In genomic region chr6:168756009-168756634, GRCh38 we compare ENCODE assay signal across 18 cellular contexts.
DNase-seq lines count a peak whose midpoint lies in the region; ATAC-seq and TF ChIP-seq lines count a peak whose summit lies in the region.
"Had no signal": no experiment of that assay in that cellular context is flagged by ENCODE, and none has a peak within 500 bp of the region (broad histone marks: within the 10 kb centered on the region; RNA-seq: fewer than 3 reads in every experiment).

No MANE protein-coding gene starts in this region.

- H3K27me3 ChIP-seq in ectodermal cell (ENCODE audit: control insufficient read depth, insufficient read depth, low read length, poor library complexity, severe bottlenecking): no peaks in the 10 kb centered on the region
- H3K27me3 ChIP-seq: SJCRH30, upper lobe of left lung had no signal

- no peaks in the 10 kb centered on the region for H3K9me2 ChIP-seq in OCI-LY7 (ENCODE audit: insufficient read depth, low read length)

- DNase-seq in Right ventricle myocardium inferior (ENCODE audit: missing footprints): no peak
- DNase-seq in cardiac septum (ENCODE audit: low spot score): no peak
- DNase-seq in islet precursor cell: peak; percentile 60
- DNase-seq in stromal cell of bone marrow (ENCODE audit: low read depth): peak; percentile 82
- no peak for DNase-seq in OCI-LY7 (ENCODE audit: low spot score)
- DNase-seq: activated CD4-positive, CD25-positive, alpha-beta regulatory T cell; natural killer cell; NCI-H1436; psoas muscle; stimulated activated naive B cell treated with anti-CD40 and anti-IgM and Interleukin-4, amounts not matched to agents 10 μg/mL and 1 μg/mL and 100 μg/mL, for 72 hours; upper lobe of left lung had no signal

- BruUV-seq in OCI-LY7 (replicated peaks; lab: Mats Ljungman, UMichigan): no TSS peak

- H2AFZ ChIP-seq in OCI-LY7 (ENCODE audit: low read length): no peak overlapping the region

- POLR2A ChIA-PET in OCI-LY7 (lab: Charles Lee): no interaction called here

- CTCF ChIA-PET in OCI-LY7 (lab: Charles Lee; ENCODE audit: unreplicated experiment): no interaction called here

- 43 to 47% methylated on average over 3 of the region's 3 CpGs for WGBS in ectodermal cell, 2 experiments

- intact Hi-C loops in Right ventricle myocardium inferior (cut with DNase I): no loop called here
- intact Hi-C loops in cardiac septum (cut with DNase I): no loop called here
- intact Hi-C loops in OCI-LY7 (cut with micrococcal nuclease; ENCODE audit: unreplicated experiment): no loop called here

- ATAC-seq in Right ventricle myocardium inferior (peak; percentile 81), HG03439 (IDR thresholded peaks at IDR 0.05; ENCODE audit: unreplicated experiment) (no peak), GM19023 (IDR thresholded peaks at IDR 0.05; ENCODE audit: unreplicated experiment) (no peak)
- ATAC-seq: natural killer cell; stimulated activated naive B cell treated with anti-CD40 and anti-IgM and Interleukin-4, amounts not matched to agents 10 μg/mL and 1 μg/mL and 100 μg/mL, for 72 hours had no signal

- no peaks in the 10 kb centered on the region for H3K9me3 ChIP-seq in ectodermal cell (ENCODE audit: control insufficient read depth, low read length)
- no peaks in the 10 kb centered on the region for H3K9me3 ChIP-seq in OCI-LY7 (ENCODE audit: low read length)
- H3K9me3 ChIP-seq: HAP-1, psoas muscle, SJCRH30, upper lobe of left lung had no signal

- H3K79me2 ChIP-seq in OCI-LY7 (ENCODE audit: insufficient read depth, low read depth, low read length): no peaks in the 10 kb centered on the region

- H3K36me3 ChIP-seq in ectodermal cell (ENCODE audit: control insufficient read depth, insufficient read depth, low read length) (no peaks in the 10 kb centered on the region), OCI-LY7 (ENCODE audit: insufficient read depth, low read length) (no peaks in the 10 kb centered on the region)
- H3K36me3 ChIP-seq: HAP-1, SJCRH30, upper lobe of left lung had no signal

- H3K4me1 ChIP-seq in ectodermal cell (ENCODE audit: control insufficient read depth, insufficient read depth, low read length) (peaks cover 11% of the 10 kb centered on the region), OCI-LY7 (ENCODE audit: insufficient read depth, low read length, poor library complexity, severe bottlenecking) (no peaks in the 10 kb centered on the region)
- H3K4me1 ChIP-seq: HAP-1, psoas muscle, upper lobe of left lung had no signal

- H3K4me3 ChIP-seq in ectodermal cell (ENCODE audit: insufficient read depth, low read depth, low read length) (no peak overlapping the region), OCI-LY7 (ENCODE audit: low read depth, low read length, poor library complexity, severe bottlenecking) (no peak overlapping the region)
- H3K4me3 ChIP-seq: HAP-1, lung, psoas muscle, SJCRH30, upper lobe of left lung had no signal

- H3K27ac ChIP-seq in ectodermal cell (ENCODE audit: insufficient read depth, low read depth, low read length, poor library complexity, severe bottlenecking) (peak overlapping the region; percentile 4), OCI-LY7 (ENCODE audit: low read depth, low read length, poor library complexity, severe bottlenecking) (no peak overlapping the region)
- H3K27ac ChIP-seq: 22Rv1, psoas muscle, SJCRH30, upper lobe of left lung had no signal

- H4K20me1 ChIP-seq in OCI-LY7 (ENCODE audit: insufficient read depth, low read length): no peaks in the 10 kb centered on the region

- no peak for TF ChIP-seq CTCF in OCI-LY7 (conservative IDR thresholded peaks at IDR 0.05; ENCODE audit: low read length)

- no peak overlapping the region for H3K4me2 ChIP-seq in OCI-LY7 (ENCODE audit: low read length)

Comparison
In these comparisons a context has a peak if more than half of its experiments do, and no peak if none do; other contexts are left out.
1. DNase-seq: peak in islet precursor cell (single experiment) and stromal cell of bone marrow (single experiment); none in Right ventricle myocardium inferior (single experiment), cardiac septum (single experiment) and OCI-LY7 (single experiment).